Comparison of ENCODE assay signal across 8 cellular contexts in the genomic region with DNA sequence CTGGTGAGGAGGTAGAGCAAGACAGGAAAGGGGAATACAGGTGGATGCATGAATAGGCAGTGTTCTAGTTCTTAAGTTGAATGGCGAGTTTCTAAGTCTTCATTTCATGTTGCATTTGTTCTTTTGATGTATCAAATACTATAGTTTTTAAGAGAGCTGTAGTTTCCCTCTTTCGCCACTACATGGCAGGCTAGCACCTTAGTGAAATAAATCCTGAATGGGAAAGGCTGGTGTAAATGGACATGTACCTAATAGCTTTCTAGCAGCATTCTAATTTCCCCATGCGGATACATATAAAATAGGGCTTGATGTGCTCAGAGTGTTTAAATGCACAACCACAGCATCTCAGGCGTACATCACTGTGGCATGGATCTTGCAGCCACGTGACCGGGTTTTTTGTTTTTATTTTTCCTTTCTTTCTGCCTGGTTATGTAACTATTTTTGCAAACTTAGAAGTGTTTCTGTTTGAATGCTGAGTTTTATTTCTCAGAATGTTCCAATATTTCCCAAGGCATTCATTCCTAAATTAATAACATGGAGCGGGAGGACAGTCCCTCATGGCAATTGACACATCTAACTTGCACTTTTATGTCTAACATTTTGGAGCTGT. TPM values are rescaled to one million over a fixed set of nuclear protein-coding genes. Genes with fewer than 3 reads are reported as not detected.
DNase-seq lines count a peak whose midpoint lies in the region; ATAC-seq and TF ChIP-seq lines count a peak whose summit lies in the region.

No MANE protein-coding gene starts in this region.

- no peak overlapping the region for H2AK9ac ChIP-seq in IMR-90 (replicated peaks; ENCODE audit: low read depth, low read length, poor library complexity)

- no peak overlapping the region for H3K56ac ChIP-seq in IMR-90 (ENCODE audit: extremely low read depth, insufficient read depth, low read length)

- no peak overlapping the region for H2AK5ac ChIP-seq in IMR-90 (ENCODE audit: low read depth, low read length)

- POLR2A ChIA-PET in IMR-90 (lab: Charles Lee; ENCODE audit: unreplicated experiment): interaction anchor here (0.6 kb wide), 1 partner anchor 36 kb away, joined by 3 read pairs; no protein-coding TSS in a partner anchor

- no CpG with 5 or more reads among the region's 7 CpGs for WGBS in IMR-90 (ENCODE audit: extremely low coverage in 2 of 2, insufficient read length in 1 of 2), 2 experiments

- DNase-seq in DMS53 (lab: John Stamatoyannopoulos, UW) (peak; percentile 91), IMR-90 (peak; percentile 85), NCI-H82 treated with DMSO at 0.1 percent for 48 hours (lab: John Stamatoyannopoulos, UW; ENCODE audit: unreplicated experiment) (peak; percentile 42), head of caudate nucleus (peak in 23 of 42 donors; percentile 28 to 83 (median 56)), retinal pigment epithelial cell (ENCODE audit: low read depth) (peak; percentile 51)
- DNase-seq in activated naive CD8-positive, alpha-beta T cell treated with anti-CD3 and anti-CD28 coated beads, Interleukin-2, amount 50 U/mL, for 16 hours (ENCODE audit: low read depth, low spot score): peak; percentile 18
- no peak for DNase-seq in activated effector memory CD4-positive, alpha-beta T cell treated with Interleukin-2 at 50 U/mL for 16 hours

- H3K18ac ChIP-seq in IMR-90 (ENCODE audit: low read depth, low read length): no peak overlapping the region

- no peak overlapping the region for H3K14ac ChIP-seq in IMR-90 (replicated peaks; ENCODE audit: low read depth, low read length)

- no peak overlapping the region for H2AFZ ChIP-seq in IMR-90 (replicated peaks; ENCODE audit: low read length, poor library complexity)

- dilution Hi-C loops in IMR-90 (cut with HindIII; ENCODE audit: low sequenced_read_pairs, unreplicated experiment): no loop called here

- in situ Hi-C loops in IMR-90 (cut with MboI; ENCODE audit: low sequenced_read_pairs): no loop called here

- no peak overlapping the region for H3K27ac ChIP-seq in IMR-90 (ENCODE audit: insufficient read depth, low read length)

- H2BK15ac ChIP-seq in IMR-90 (ENCODE audit: low read depth, low read length): no peak overlapping the region

- H4K91ac ChIP-seq in IMR-90 (ENCODE audit: insufficient read depth, low read depth, low read length): no peak overlapping the region

- peak; percentile 91 for TF ChIP-seq RAD21 in IMR-90 (IDR thresholded peaks at IDR 0.05; ENCODE audit: low read length)

- intact Hi-C loops in IMR-90 (cut with micrococcal nuclease) (loop anchor here (1.0 to 5.0 kb wide), 3 partner anchors 53 to 421 kb away; no protein-coding TSS in a partner anchor), head of caudate nucleus (cut with DNase I) (no loop called here)

- CTCF ChIA-PET in IMR-90 (lab: Yijun Ruan, JAX): interaction anchor here (0.6 to 1.7 kb wide), 17 partner anchors 18 to 421 kb away, joined by 3 to 8 read pairs (median 4); a partner anchor contains a TSS

- H3K4ac ChIP-seq in IMR-90 (ENCODE audit: low read depth, low read length): no peak overlapping the region

- H3K4me2 ChIP-seq in IMR-90 (ENCODE audit: low read depth, low read length): no peak overlapping the region

- peaks cover 2% of the 10 kb centered on the region; the same call in 1 of the 2 replicates for H3K27me3 ChIP-seq in IMR-90 (ENCODE audit: control insufficient read depth, insufficient read depth, low read length)

- no peak overlapping the region for H2BK120ac ChIP-seq in IMR-90 (ENCODE audit: low read depth, low read length)

- no peak overlapping the region for H3K9ac ChIP-seq in IMR-90 (ENCODE audit: low read depth, low read length)

- TF ChIP-seq CTCF in IMR-90 (conservative IDR thresholded peaks at IDR 0.05; ENCODE audit: low read depth, low read length) (peak; percentile 91), retinal pigment epithelial cell (conservative IDR thresholded peaks at IDR 0.05; ENCODE audit: low read depth, low read length) (peak; percentile 81)

- H3K4me3 ChIP-seq in IMR-90 (ENCODE audit: insufficient read depth, low read depth, low read length): no peak overlapping the region
- no peak overlapping the region for H3K4me3 ChIP-seq in retinal pigment epithelial cell (ENCODE audit: low read length)

- H2BK5ac ChIP-seq in IMR-90 (ENCODE audit: low read depth, low read length, poor library complexity, severe bottlenecking): no peak overlapping the region

- H3K36me3 ChIP-seq in IMR-90 (ENCODE audit: control insufficient read depth, insufficient read depth, low read length): no peaks in the 10 kb centered on the region

- no peak overlapping the region for H2BK20ac ChIP-seq in IMR-90 (ENCODE audit: low read depth, low read length)

- H3K79me1 ChIP-seq in IMR-90 (ENCODE audit: low read depth in 1 of 2, low read length in 2 of 2): no peaks in the 10 kb centered on the region

- no peaks in the 10 kb centered on the region; the same call in 1 of the 2 replicates for H3K4me1 ChIP-seq in IMR-90 (ENCODE audit: control insufficient read depth, insufficient read depth, low read length)

- H3K23ac ChIP-seq in IMR-90 (ENCODE audit: low read depth, low read length): no peak overlapping the region; the same call in 1 of the 2 replicates

- no peaks in the 10 kb centered on the region for H3K9me3 ChIP-seq in IMR-90 (ENCODE audit: control insufficient read depth, insufficient read depth, low read length)

- no peaks in the 10 kb centered on the region for H4K20me1 ChIP-seq in IMR-90 (ENCODE audit: insufficient read depth, low read length)

- no peak overlapping the region; a peak in 1 of 4 replicates for H4K8ac ChIP-seq in IMR-90 (ENCODE audit: low read depth in 2 of 2, low read length in 2 of 2)

- no peak for TF ChIP-seq POLR2A in IMR-90 (IDR thresholded peaks at IDR 0.05; ENCODE audit: low read depth, low read length)

- ATAC-seq in IMR-90 (ENCODE audit: low read depth): peak; percentile 79
- no peak for ATAC-seq in HG03108 (IDR thresholded peaks at IDR 0.05; ENCODE audit: unreplicated experiment)

- H3K9me1 ChIP-seq in IMR-90 (ENCODE audit: insufficient read depth, low read length): no peaks in the 10 kb centered on the region

- H4K5ac ChIP-seq in IMR-90 (ENCODE audit: low read depth, low read length): no peak overlapping the region

- no TSS peak for BruUV-seq in IMR-90 (replicated peaks; lab: Mats Ljungman, UMichigan)

TF ChIP-seq in IMR-90, 13 proteins besides CTCF, POLR2A, EP300 and RAD21:
- TF ChIP-seq MAZ (IDR thresholded peaks at IDR 0.05; ENCODE audit: borderline replicate concordance, low read depth, low read length) (0 out of 2 replicates have a peak, but pooled peaks have one; percentile 16), CHD1 (IDR thresholded peaks at IDR 0.05; ENCODE audit: low read depth, low read length) (no peak), SMC3 (IDR thresholded peaks at IDR 0.05; ENCODE audit: low read depth, low read length) (peak; percentile 84)

RNA-seq across cellular contexts. Expression of a gene that starts 23.5 kb away (rescaled TPM):
- 5.3 and 6.5 TPM in 2 replicates for total RNA-seq in IMR-90 (2012; rRNA removed)
- polyA plus RNA-seq in IMR-90 (2012; rRNA removed): 31.9 and 33.8 TPM in 2 replicates
- 7.8 and 31.2 TPM in 2 replicates for polyA plus RNA-seq in IMR-90 (2012; cell fraction: cytosol; rRNA removed)
- 26.1 and 47.2 TPM in 2 replicates for polyA plus RNA-seq in IMR-90 (2012; cell fraction: nucleus; rRNA removed; ENCODE audit: low replicate concordance)

RNA-seq across cellular contexts. Expression of a gene that starts 24.5 kb away (rescaled TPM):
- 47.2 and 51.4 TPM in 2 replicates for total RNA-seq in IMR-90 (2012; rRNA removed)
- polyA plus RNA-seq in IMR-90 (2012; rRNA removed): 16.2 and 16.9 TPM in 2 replicates
- polyA plus RNA-seq in IMR-90 (2012; cell fraction: cytosol; rRNA removed): 3.0 and 4.1 TPM in 2 replicates
- 3.5 and 17.2 TPM in 2 replicates for polyA plus RNA-seq in IMR-90 (2012; cell fraction: nucleus; rRNA removed; ENCODE audit: low replicate concordance)

RNA-seq across cellular contexts. Expression of a gene that starts 47.9 kb away (rescaled TPM):
- 0.36 and 0.56 TPM in 2 replicates for total RNA-seq in IMR-90 (2012; rRNA removed)
- 0.89 and 1.3 TPM in 2 replicates for polyA plus RNA-seq in IMR-90 (2012; rRNA removed)
- polyA plus RNA-seq in IMR-90 (2012; cell fraction: cytosol; rRNA removed): 0.25 and 0.43 TPM in 2 replicates
- 2.5 and 7.9 TPM in 2 replicates for polyA plus RNA-seq in IMR-90 (2012; cell fraction: nucleus; rRNA removed; ENCODE audit: low replicate concordance)
